In genomic region chr1:207284209-207284892, GRCh38 we compare ENCODE assay signal across 19 cellular contexts. TPM values are rescaled to one million over a fixed set of nuclear protein-coding genes. Genes with fewer than 3 reads are reported as not detected.
A peak's percentile ranks its signal among the peaks of the same experiment; 100 is the strongest.
DNase-seq lines count a peak whose midpoint lies in the region; ATAC-seq, FAIRE-seq and TF ChIP-seq lines count a peak whose summit lies in the region.
"Had no signal": no experiment of that assay in that cellular context is flagged by ENCODE, and none has a peak within 500 bp of the region (broad histone marks: within the 10 kb centered on the region; RNA-seq: fewer than 3 reads in every experiment).

No MANE protein-coding gene starts in this region.

- H3K9ac ChIP-seq in K562 (ENCODE audit: insufficient read depth in 1 of 2, low read depth in 2 of 2, low read length in 2 of 2): no peak overlapping the region
- H3K9ac ChIP-seq: GM23248 had no signal

- no peaks in the 10 kb centered on the region for H3K27me3 Mint-ChIP-seq in stimulated activated naive CD8-positive, alpha-beta T cell treated with anti-CD3 and anti-CD28 coated beads, Interleukin-15, amount 100 ng/mL, for 72 hours
- H3K27me3 Mint-ChIP-seq: activated naive CD4-positive, alpha-beta T cell treated with anti-CD3 and anti-CD28 coated beads, Interleukin-2, amount 50 U/mL, for 24 hours; CD4-positive, alpha-beta T cell; stimulated activated naive B cell treated with anti-CD40 and anti-IgM and Interleukin-4, amounts not matched to agents 10 μg/mL and 1 μg/mL and 100 μg/mL, for 72 hours had no signal

- BruUV-seq in K562 (replicated peaks; lab: Mats Ljungman, UMichigan): no TSS peak
- no TSS peak for BruUV-seq in A673 (replicated peaks; lab: Mats Ljungman, UMichigan)

- H3K4me3 Mint-ChIP-seq in stimulated activated naive CD8-positive, alpha-beta T cell treated with anti-CD3 and anti-CD28 coated beads, Interleukin-15, amount 100 ng/mL, for 72 hours: peak overlapping the region in 1 of 2 donors; percentile 24
- H3K4me3 Mint-ChIP-seq: activated CD4-positive, alpha-beta memory T cell treated with anti-CD3 and anti-CD28 coated beads, Interleukin-2, amount 10 ng/mL, durations not matched to agents 7 days and 5 days; activated naive CD4-positive, alpha-beta T cell treated with anti-CD3 and anti-CD28 coated beads, Interleukin-2, amount 50 U/mL, for 24 hours; brain; CD4-positive, alpha-beta T cell; stimulated activated naive B cell treated with anti-CD40 and anti-IgM and Interleukin-4, amounts not matched to agents 10 μg/mL and 1 μg/mL and 100 μg/mL, for 72 hours had no signal

- H3K27ac Mint-ChIP-seq in stimulated activated naive CD8-positive, alpha-beta T cell treated with anti-CD3 and anti-CD28 coated beads, Interleukin-15, amount 100 ng/mL, for 72 hours: peak overlapping the region in 1 of 2 donors; percentile 45
- H3K27ac Mint-ChIP-seq: activated CD4-positive, alpha-beta memory T cell treated with anti-CD3 and anti-CD28 coated beads, Interleukin-2, amount 10 ng/mL, durations not matched to agents 7 days and 5 days; activated naive CD4-positive, alpha-beta T cell treated with anti-CD3 and anti-CD28 coated beads, Interleukin-2, amount 50 U/mL, for 24 hours; brain; CD4-positive, alpha-beta T cell; stimulated activated naive B cell treated with anti-CD40 and anti-IgM and Interleukin-4, amounts not matched to agents 10 μg/mL and 1 μg/mL and 100 μg/mL, for 72 hours had no signal

- no peak for TF ChIP-seq RAD21 in K562 (CRISPR knock-in tag; conservative IDR thresholded peaks at IDR 0.05 in 1 of 2, IDR thresholded peaks at IDR 0.05 in 1 of 2)

- intact Hi-C loops in heart right ventricle (cut with DNase I) (no loop called here), cardiac septum (cut with DNase I) (loop anchor here (5.0 kb wide), 1 partner anchor 38 kb away; the partner anchor contains the start of gene CD55), K562 (cut with micrococcal nuclease) (no loop called here), A673 (cut with micrococcal nuclease; ENCODE audit: unreplicated experiment) (no loop called here)

- in situ Hi-C loops in K562 (cut with MboI): no loop called here

- no peaks in the 10 kb centered on the region for H3K79me2 ChIP-seq in K562 (ENCODE audit: control insufficient read depth, insufficient read depth, low read length)

- no peaks in the 10 kb centered on the region for H4K20me1 ChIP-seq in K562 (replicated peaks; ENCODE audit: control insufficient read depth, insufficient read depth, low read length)

- H3K4me1 ChIP-seq in heart right ventricle (peaks cover 5 to 58% (median 15%) of the 10 kb centered on the region in 9 donors), K562 (replicated peaks in 1 of 2; ENCODE audit: control insufficient read depth in 2 of 2, insufficient read depth in 2 of 2, low read length in 2 of 2) (peaks cover 0 to 7% of the 10 kb centered on the region in 2 experiments; a peak in 1 of 5 replicates), A673 (ENCODE audit: insufficient read depth, low read length, poor library complexity, severe bottlenecking) (no peaks in the 10 kb centered on the region)

- 0 out of 2 replicates have a peak overlapping the region, but pooled peaks have one; percentile 10 for H2AFZ ChIP-seq in K562 (ENCODE audit: low read depth, low read length)
- H2AFZ ChIP-seq: GM23248 had no signal

- H3K27me3 ChIP-seq in heart right ventricle (no peaks in the 10 kb centered on the region), K562 (ENCODE audit: control insufficient read depth in 2 of 2, insufficient read depth in 2 of 2, low read length in 2 of 2) (no peaks in the 10 kb centered on the region), A673 (replicated peaks; ENCODE audit: insufficient read depth, low read depth, low read length, poor library complexity) (peaks cover 11% of the 10 kb centered on the region)
- H3K27me3 ChIP-seq: upper lobe of left lung had no signal

- CTCF ChIA-PET in K562 (lab: Yijun Ruan, JAX; ENCODE audit: low intra/inter-chr PET ratio): no interaction called here
- CTCF ChIA-PET in A673 (lab: Charles Lee): no interaction called here

- H3K9me3 ChIP-seq in heart right ventricle: no peaks in the 10 kb centered on the region
- H3K9me3 ChIP-seq in K562 (replicated peaks; ENCODE audit: control insufficient read depth, insufficient read depth, low read depth, low read length): no peaks in the 10 kb centered on the region
- H3K9me3 ChIP-seq in A673 (ENCODE audit: low read depth, low read length, poor library complexity, severe bottlenecking): no peaks in the 10 kb centered on the region
- H3K9me3 ChIP-seq: upper lobe of left lung had no signal

- H3K4me2 ChIP-seq in K562 (ENCODE audit: insufficient read depth, low read length): no peak overlapping the region

- peak in 6 of 8 donors; percentile 41 to 69 (median 50) for ATAC-seq in heart right ventricle
- ATAC-seq in K562: no peak
- peak; percentile 73 for ATAC-seq in stimulated activated naive CD8-positive, alpha-beta T cell treated with anti-CD3 and anti-CD28 coated beads, Interleukin-15, amount 100 ng/mL, for 72 hours
- no peak for ATAC-seq in GM18907 (IDR thresholded peaks at IDR 0.05; ENCODE audit: unreplicated experiment)
- ATAC-seq: esophagus mucosa; stimulated activated naive B cell treated with anti-CD40 and anti-IgM and Interleukin-4, amounts not matched to agents 10 μg/mL and 1 μg/mL and 100 μg/mL, for 72 hours had no signal

- no peaks in the 10 kb centered on the region for H3K36me3 ChIP-seq in heart right ventricle
- no peaks in the 10 kb centered on the region for H3K36me3 ChIP-seq in K562 (ENCODE audit: control insufficient read depth, insufficient read depth, low read length)
- H3K36me3 ChIP-seq in A673 (ENCODE audit: insufficient read depth, low read length, poor library complexity, severe bottlenecking): no peaks in the 10 kb centered on the region
- H3K36me3 ChIP-seq: upper lobe of left lung had no signal

- DNase-seq in heart right ventricle (no peak), cardiac septum (ENCODE audit: low spot score) (no peak), K562 (ENCODE audit: extremely low read depth in 1 of 4, low spot score in 3 of 4) (no peak), left kidney (ENCODE audit: low read depth, low spot score) (peak; percentile 18), A673 (ENCODE audit: low spot score) (no peak), SHP77 treated with DMSO at 0.1 percent for 48 hours (lab: John Stamatoyannopoulos, UW) (no peak)
- no peak for DNase-seq in stimulated activated naive CD8-positive, alpha-beta T cell treated with anti-CD3 and anti-CD28 coated beads, Interleukin-15, amount 100 ng/mL, for 72 hours
- DNase-seq: activated CD4-positive, alpha-beta memory T cell treated with anti-CD3 and anti-CD28 coated beads, Interleukin-2, amount 10 ng/mL, durations not matched to agents 7 days and 5 days; activated T-cell treated with anti-CD3 and anti-CD28 coated beads, Interleukin-2, amount 50 U/mL, for 48 hours; CD4-positive, alpha-beta T cell; GM23248; NCI-H1436; NCI-H2227 treated with DMSO at 0.1 percent for 48 hours; stimulated activated naive B cell treated with anti-CD40 and anti-IgM and Interleukin-4, amounts not matched to agents 10 μg/mL and 1 μg/mL and 100 μg/mL, for 72 hours; upper lobe of left lung had no signal

- no peak for TF ChIP-seq POLR2A in K562 (conservative IDR thresholded peaks at IDR 0.05)

- H3K27ac ChIP-seq in heart right ventricle (peak overlapping the region in 6 of 10 donors; percentile 3 to 61 (median 34)), K562 (ENCODE audit: extremely low read depth, low read depth, low read length) (no peak overlapping the region), A673 (ENCODE audit: low read depth, low read length, poor library complexity, severe bottlenecking) (no peak overlapping the region)
- H3K27ac ChIP-seq: GM23248, upper lobe of left lung had no signal

- TF ChIP-seq CTCF in heart right ventricle (IDR thresholded peaks at IDR 0.05) (no peak), K562 (IDR thresholded peaks at IDR 0.05 in 2 of 3, conservative IDR thresholded peaks at IDR 0.05 in 1 of 3; ENCODE audit: insufficient read depth in 2 of 3, low read depth in 1 of 3, low read length in 3 of 3) (no peak), A673 (conservative IDR thresholded peaks at IDR 0.05; ENCODE audit: low read depth, low read length) (no peak)

- TF ChIP-seq EP300 in K562 (IDR thresholded peaks at IDR 0.05; ENCODE audit: low read length): no peak

- POLR2A ChIA-PET in K562 (lab: Yijun Ruan, JAX) (interaction anchor here (0.6 to 1.0 kb wide), 2 partner anchors 20 to 46 kb away, joined by 3 to 4 read pairs; no protein-coding TSS in a partner anchor), A673 (lab: Charles Lee; ENCODE audit: low non-redundant PET) (no interaction called here)

- H3K9me1 ChIP-seq in K562 (ENCODE audit: control insufficient read depth, insufficient read depth, low read length): no peaks in the 10 kb centered on the region

- FAIRE-seq in K562 (lab: Jason Lieb, UNC): no peak

- H3K4me1 Mint-ChIP-seq in stimulated activated naive CD8-positive, alpha-beta T cell treated with anti-CD3 and anti-CD28 coated beads, Interleukin-15, amount 100 ng/mL, for 72 hours: peaks cover 69% of the 10 kb centered on the region

- peaks cover 5 to 6% of the 10 kb centered on the region in 2 donors for H3K9me3 Mint-ChIP-seq in stimulated activated naive CD8-positive, alpha-beta T cell treated with anti-CD3 and anti-CD28 coated beads, Interleukin-15, amount 100 ng/mL, for 72 hours
- H3K9me3 Mint-ChIP-seq: activated naive CD4-positive, alpha-beta T cell treated with anti-CD3 and anti-CD28 coated beads, Interleukin-2, amount 50 U/mL, for 24 hours; brain; CD4-positive, alpha-beta T cell had no signal

- H3K4me3 ChIP-seq in heart right ventricle (no peak overlapping the region), K562 (no peak overlapping the region), A673 (ENCODE audit: low read depth, low read length, poor library complexity, severe bottlenecking) (no peak overlapping the region)
- H3K4me3 ChIP-seq: GM23248, upper lobe of left lung had no signal

- 55 to 62% methylated on average over 5 of the region's 5 CpGs for WGBS in heart right ventricle, 2 donors
- WGBS in K562 (ENCODE audit: insufficient coverage, low coverage, missing lambda C conversion rate): 24% methylated on average over 5 of the region's 5 CpGs

RNA-seq across cellular contexts. Expression of gene CD55, which starts 37.1 kb away (rescaled TPM):
- total RNA-seq in heart right ventricle: 100 to 1,000 TPM in 3 of 10 donors, 10 to 100 TPM in 7; 69.5 to 132 (median 81.4) TPM
- 10 to 100 TPM; 25.3 to 90.6 TPM for polyA plus RNA-seq in heart right ventricle
- 61.9 TPM for total RNA-seq in cardiac septum
- 122 and 219 TPM in 2 replicates for total RNA-seq in K562 (2011; cell fraction: chromatin; rRNA removed; ENCODE audit: low replicate concordance)
- total RNA-seq in K562 (2011; cell fraction: nucleolus; rRNA removed): 126 and 131 TPM in 2 replicates
- total RNA-seq in K562 (2011; cell fraction: nucleoplasm; rRNA removed): 167 and 170 TPM in 2 replicates
- 98.4 and 112 TPM in 2 replicates for total RNA-seq in K562 (2014; rRNA removed)
- 96.2 and 124 TPM in 2 replicates for total RNA-seq in K562 (2014; rRNA removed; fragmentation: Illumina TruSeq; extraction: Trizol)
- 81.5 and 84.0 TPM in 2 replicates for total RNA-seq in K562 (2015; rRNA removed; fragmentation: Illumina TruSeq; extraction: Trizol)
- total RNA-seq in K562 (2021): 96.0 and 104 TPM in 2 replicates
- 137 and 150 TPM in 2 replicates for polyA plus RNA-seq in K562 (2011; rRNA removed)
- 53.0 and 98.2 TPM in 2 replicates for polyA plus RNA-seq in K562 (2011; cell fraction: cytosol; rRNA removed)
- 69.4 and 92.8 TPM in 2 replicates for polyA plus RNA-seq in K562 (2011; cell fraction: nucleus; rRNA removed)
- 72.7 and 169 TPM in 2 replicates for polyA plus RNA-seq in K562 (2012)
- polyA plus RNA-seq in K562 (2014; fragmentation: Illumina TruSeq; extraction: Trizol): 94.8 and 144 TPM in 2 replicates
- polyA plus RNA-seq in K562 (2014; fragmentation: Nextera tagmentation; extraction: Ambion mirVana): 10 to 100 TPM; 17.7 to 29.4 TPM
- 97.0 and 98.6 TPM in 2 replicates for polyA plus RNA-seq in K562 (2014; rRNA removed)
- polyA minus RNA-seq in K562 (2011; rRNA and poly(A)+ RNA removed): 180 and 193 TPM in 2 replicates
- 46.6 and 55.4 TPM in 2 replicates for polyA minus RNA-seq in K562 (2011; cell fraction: cytosol; rRNA and poly(A)+ RNA removed)
- 97.5 and 128 TPM in 2 replicates for polyA minus RNA-seq in K562 (2011; cell fraction: nucleus; rRNA and poly(A)+ RNA removed)
- total RNA-seq in A673 (2021): 0.57 and 0.71 TPM in 2 replicates

Comparison
In these comparisons a context has a peak if more than half of its experiments do, and no peak if none do; other contexts are left out.
1. ATAC-seq: peak in heart right ventricle (6 of 8) and stimulated activated naive CD8-positive, alpha-beta T cell treated with anti-CD3 and anti-CD28 coated beads, Interleukin-15, amount 100 ng/mL, for 72 hours (single experiment); none in K562 (single experiment) and GM18907 (single experiment).
2. H3K27ac ChIP-seq: peak in heart right ventricle (6 of 10); none in K562 (single experiment) and A673 (single experiment).
3. RNA of gene CD55, which starts 37.1 kb away (total RNA-seq): 81.5 to 219 TPM in K562, 69.5 to 132 TPM in heart right ventricle and 61.9 TPM in cardiac septum (single experiment); 0.57 to 0.71 TPM in A673; every median in the first group is over 10 times any median in the second.